In genomic region chr4:151389316-151389715, GRCh38 we compare ENCODE assay signal across 20 cellular contexts. TPM values are rescaled to one million over a fixed set of nuclear protein-coding genes. Genes with fewer than 3 reads are reported as not detected.
DNase-seq lines count a peak whose midpoint lies in the region; ATAC-seq and TF ChIP-seq lines count a peak whose summit lies in the region.
"Had no signal": no experiment of that assay in that cellular context is flagged by ENCODE, and none has a peak within 500 bp of the region (broad histone marks: within the 10 kb centered on the region; RNA-seq: fewer than 3 reads in every experiment).

No MANE protein-coding gene starts in this region.

- H3K4me1 ChIP-seq in Peyer's patch = no peaks in the 10 kb centered on the region
- H3K4me1 ChIP-seq: SJCRH30 had no signal

- no peak overlapping the region for H3K4me3 ChIP-seq in Peyer's patch
- H3K4me3 ChIP-seq: SJCRH30 had no signal

- TF ChIP-seq CTCF in Peyer's patch (IDR thresholded peaks at IDR 0.05) = no peak

- DNase-seq in EH (ENCODE audit: low read depth) (peak; percentile 15), amniotic epithelial cell (ENCODE audit: low read depth) (peak; percentile 10), fibroblast of peridontal ligament (ENCODE audit: extremely low read depth) (peak; percentile 70), Peyer's patch (no peak), OCI-M1 (lab: John Stamatoyannopoulos, UW) (no peak)
- DNase-seq: ACHN, DND-41, GF-D8, H7, MV-4-11, NCI-H1417, NCI-H187 treated with DMSO at 0.1 percent for 48 hours, NCI-H446, NCI-H69, SJCRH30 had no signal

- TF ChIP-seq POLR2A in Peyer's patch (IDR thresholded peaks at IDR 0.05) = no peak

- H3K27me3 ChIP-seq in Peyer's patch = no peaks in the 10 kb centered on the region
- H3K27me3 ChIP-seq: SJCRH30 had no signal

- no peaks in the 10 kb centered on the region for H3K36me3 ChIP-seq in Peyer's patch
- H3K36me3 ChIP-seq: SJCRH30 had no signal

- H3K9me3 ChIP-seq in Peyer's patch = no peaks in the 10 kb centered on the region
- H3K9me3 ChIP-seq: SJCRH30 had no signal

- H3K27ac ChIP-seq in Peyer's patch = no peak overlapping the region
- H3K27ac ChIP-seq: C4-2B, RWPE1, SJCRH30 had no signal

- no peak for ATAC-seq in HG03565 (IDR thresholded peaks at IDR 0.05; ENCODE audit: unreplicated experiment)
- no peak for ATAC-seq in HG03460 (IDR thresholded peaks at IDR 0.05; ENCODE audit: unreplicated experiment)

RNA-seq across cellular contexts. Expression of gene FHIP1A, which starts 19.7 kb away (rescaled TPM):
- 10 to 100 TPM; 11.6 to 32.4 (median 30.7) TPM for total RNA-seq in Peyer's patch
- total RNA-seq: OCI-LY7 had no signal

Comparison
In these comparisons a context has a peak if more than half of its experiments do, and no peak if none do; other contexts are left out.
1. DNase-seq: peak in EH (single experiment), amniotic epithelial cell (single experiment) and fibroblast of peridontal ligament (single experiment); none in Peyer's patch (0 of 3) and OCI-M1 (single experiment).